Comparison of ENCODE assay signal across 1 cellular context in the genomic region with DNA sequence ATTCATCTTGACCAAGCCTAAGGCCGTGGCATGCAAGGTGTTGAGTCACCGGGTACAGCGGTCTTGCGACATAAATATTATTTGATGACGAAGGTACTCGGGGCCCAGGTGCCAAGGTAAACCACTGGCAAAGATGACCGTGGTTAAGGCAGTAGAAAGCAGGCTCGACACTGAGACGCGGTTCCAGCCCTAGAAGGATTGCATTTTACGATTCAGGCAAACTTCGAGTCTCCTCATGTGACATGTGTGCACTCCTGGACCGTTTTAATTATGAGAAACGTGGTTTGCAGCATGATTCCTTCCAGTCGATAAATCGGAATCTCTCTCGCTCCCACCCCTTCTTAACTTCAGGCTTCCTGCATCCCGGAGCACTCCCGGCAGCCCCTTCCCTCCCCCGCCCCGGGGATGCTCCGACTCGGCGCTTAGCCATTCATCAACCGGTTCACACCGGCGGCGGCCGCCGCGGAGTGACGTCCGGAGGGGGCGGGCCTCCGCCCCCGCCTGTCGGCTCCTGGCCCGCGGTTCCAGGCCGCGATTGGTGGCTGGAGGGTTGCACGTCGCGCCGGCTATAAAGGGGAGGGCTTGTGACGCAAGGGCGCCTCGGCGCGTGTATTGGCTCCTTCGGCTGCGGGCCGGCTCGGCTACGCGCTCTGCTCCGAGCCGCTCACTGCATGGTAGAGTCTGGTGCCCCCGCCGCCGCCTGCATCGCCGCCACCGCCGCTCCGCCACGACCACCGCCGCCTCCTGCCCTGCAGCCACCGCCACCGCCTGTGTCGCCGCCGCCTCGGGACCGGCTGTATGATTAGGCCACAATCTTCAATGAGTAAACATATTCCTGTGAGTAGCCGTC.
TF ChIP-seq lines count a peak whose summit lies in the region.

Gene LOC128125822, plus strand, starts transcription at position 598 of the 850 bp plus-strand sequence.
Gene PTP4A1, plus strand, starts transcription at position 598 of the 850 bp plus-strand sequence. CDS start 4,401 bp downstream, outside the sequence.

TF ChIP-seq in HepG2, 621 proteins besides CTCF, POLR2A, EP300 and RAD21 (continued from another document and continues in another):
- TF ChIP-seq FLYWCH1 (CRISPR knock-in tag; IDR thresholded peaks at IDR 0.05) (peak; percentile 86), ZNF407 (CRISPR knock-in tag; IDR thresholded peaks at IDR 0.05; ENCODE audit: not compliant biosample characterization) (no peak), SATB2 (CRISPR knock-in tag; IDR thresholded peaks at IDR 0.05) (no peak), ZNF513 (CRISPR knock-in tag; conservative IDR thresholded peaks at IDR 0.05) (no peak), KLF16 (CRISPR knock-in tag; IDR thresholded peaks at IDR 0.05) (peak in 1 of 2 experiments; percentile 96; a peak in 2 of 4 replicates), ZNF33A (CRISPR knock-in tag; IDR thresholded peaks at IDR 0.05; ENCODE audit: borderline replicate concordance) (no peak), TMF1 (CRISPR knock-in tag; IDR thresholded peaks at IDR 0.05; ENCODE audit: low read depth) (peak; percentile 57), TRIM22 (IDR thresholded peaks at IDR 0.05) (no peak), SMAD1 (CRISPR knock-in tag; IDR thresholded peaks at IDR 0.05; ENCODE audit: borderline replicate concordance, low read depth) (no peak; the same call in 1 of the 2 replicates), ZSCAN20 (CRISPR knock-in tag; IDR thresholded peaks at IDR 0.05; ENCODE audit: borderline replicate concordance) (no peak), ZMAT3 (CRISPR knock-in tag; conservative IDR thresholded peaks at IDR 0.05) (peak; percentile 24; the same call in 1 of the 2 replicates), ZNF207 (IDR thresholded peaks at IDR 0.05; ENCODE audit: borderline replicate concordance) (no peak), NFRKB (IDR thresholded peaks at IDR 0.05) (no peak), CREB1 (IDR thresholded peaks at IDR 0.05) (peak; percentile 94), CREB1 (CRISPR knock-in tag; IDR thresholded peaks at IDR 0.05) (peak; percentile 89), ZNF18 (CRISPR knock-in tag; IDR thresholded peaks at IDR 0.05; ENCODE audit: insufficient replicate concordance) (peak; percentile 99), ARID2 (CRISPR knock-in tag; IDR thresholded peaks at IDR 0.05; ENCODE audit: borderline replicate concordance) (peak; percentile 16; the same call in 1 of the 2 replicates), HNF4A (CRISPR knock-in tag; IDR thresholded peaks at IDR 0.05) (no peak), MLLT10 (CRISPR knock-in tag; IDR thresholded peaks at IDR 0.05) (no peak), ZNF33B (CRISPR knock-in tag; IDR thresholded peaks at IDR 0.05) (peak; percentile 11; the same call in 1 of the 2 replicates), ZNF432 (CRISPR knock-in tag; IDR thresholded peaks at IDR 0.05; ENCODE audit: borderline replicate concordance) (no peak), ZNF281 (CRISPR knock-in tag; IDR thresholded peaks at IDR 0.05; ENCODE audit: borderline replicate concordance) (0 out of 2 replicates have a peak, but pooled peaks have one; percentile 11), NFIB (CRISPR knock-in tag; IDR thresholded peaks at IDR 0.05; ENCODE audit: borderline replicate concordance) (no peak), ELF4 (CRISPR knock-in tag; IDR thresholded peaks at IDR 0.05; ENCODE audit: borderline replicate concordance) (no peak; the same call in 1 of the 2 replicates), PRMT3 (CRISPR knock-in tag; IDR thresholded peaks at IDR 0.05; ENCODE audit: borderline replicate concordance, low read depth) (peak; percentile 75; the same call in 1 of the 2 replicates), ZNF235 (CRISPR knock-in tag; IDR thresholded peaks at IDR 0.05; ENCODE audit: borderline replicate concordance) (no peak; the same call in 1 of the 2 replicates)
- TF ChIP-seq, protein P1, sequence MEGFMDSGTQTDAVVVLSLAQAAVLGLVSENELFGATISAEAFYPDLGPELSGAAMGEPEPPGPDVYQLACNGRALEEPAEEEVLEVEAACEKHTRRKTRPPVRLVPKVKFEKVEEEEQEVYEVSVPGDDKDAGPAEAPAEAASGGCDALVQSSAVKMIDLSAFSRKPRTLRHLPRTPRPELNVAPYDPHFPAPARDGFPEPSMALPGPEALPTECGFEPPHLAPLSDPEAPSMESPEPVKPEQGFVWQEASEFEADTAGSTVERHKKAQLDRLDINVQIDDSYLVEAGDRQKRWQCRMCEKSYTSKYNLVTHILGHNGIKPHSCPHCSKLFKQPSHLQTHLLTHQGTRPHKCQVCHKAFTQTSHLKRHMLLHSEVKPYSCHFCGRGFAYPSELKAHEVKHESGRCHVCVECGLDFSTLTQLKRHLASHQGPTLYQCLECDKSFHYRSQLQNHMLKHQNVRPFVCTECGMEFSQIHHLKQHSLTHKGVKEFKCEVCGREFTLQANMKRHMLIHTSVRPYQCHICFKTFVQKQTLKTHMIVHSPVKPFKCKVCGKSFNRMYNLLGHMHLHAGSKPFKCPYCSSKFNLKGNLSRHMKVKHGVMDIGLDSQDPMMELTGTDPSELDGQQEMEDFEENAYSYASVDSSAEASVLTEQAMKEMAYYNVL (CRISPR knock-in tag; IDR thresholded peaks at IDR 0.05; ENCODE audit: borderline replicate concordance): peak; percentile 66
- TF ChIP-seq, protein P2, sequence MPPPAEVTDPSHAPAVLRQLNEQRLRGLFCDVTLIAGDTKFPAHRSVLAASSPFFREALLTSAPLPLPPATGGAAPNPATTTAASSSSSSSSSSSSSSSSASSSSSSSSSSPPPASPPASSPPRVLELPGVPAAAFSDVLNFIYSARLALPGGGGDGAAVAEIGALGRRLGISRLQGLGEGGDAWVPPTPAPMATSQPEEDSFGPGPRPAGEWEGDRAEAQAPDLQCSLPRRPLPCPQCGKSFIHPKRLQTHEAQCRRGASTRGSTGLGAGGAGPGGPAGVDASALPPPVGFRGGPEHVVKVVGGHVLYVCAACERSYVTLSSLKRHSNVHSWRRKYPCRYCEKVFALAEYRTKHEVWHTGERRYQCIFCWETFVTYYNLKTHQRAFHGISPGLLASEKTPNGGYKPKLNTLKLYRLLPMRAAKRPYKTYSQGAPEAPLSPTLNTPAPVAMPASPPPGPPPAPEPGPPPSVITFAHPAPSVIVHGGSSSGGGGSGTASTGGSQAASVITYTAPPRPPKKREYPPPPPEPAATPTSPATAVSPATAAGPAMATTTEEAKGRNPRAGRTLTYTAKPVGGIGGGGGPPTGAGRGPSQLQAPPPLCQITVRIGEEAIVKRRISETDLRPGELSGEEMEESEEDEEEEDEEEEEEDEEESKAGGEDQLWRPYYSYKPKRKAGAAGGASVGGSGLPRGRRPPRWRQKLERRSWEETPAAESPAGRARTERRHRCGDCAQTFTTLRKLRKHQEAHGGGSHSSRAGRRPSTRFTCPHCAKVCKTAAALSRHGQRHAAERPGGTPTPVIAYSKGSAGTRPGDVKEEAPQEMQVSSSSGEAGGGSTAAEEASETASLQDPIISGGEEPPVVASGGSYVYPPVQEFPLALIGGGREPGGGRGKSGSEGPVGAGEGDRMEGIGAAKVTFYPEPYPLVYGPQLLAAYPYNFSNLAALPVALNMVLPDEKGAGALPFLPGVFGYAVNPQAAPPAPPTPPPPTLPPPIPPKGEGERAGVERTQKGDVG (CRISPR knock-in tag; IDR thresholded peaks at IDR 0.05; ENCODE audit: borderline replicate concordance): no peak
